7 cellular contexts compared by ENCODE assay signal in genomic region chr21:45970674-45971486, GRCh38. TPM values are rescaled to one million over a fixed set of nuclear protein-coding genes. Genes with fewer than 3 reads are reported as not detected.
A peak's percentile ranks its signal among the peaks of the same experiment; 100 is the strongest.
DNase-seq lines count a peak whose midpoint lies in the region; ATAC-seq, FAIRE-seq and TF ChIP-seq lines count a peak whose summit lies in the region.

No MANE protein-coding gene starts in this region.

- FAIRE-seq in frontal cortex (lab: Jason Lieb, UNC): no peak

- peaks cover 28% of the 10 kb centered on the region for H3K27me3 Mint-ChIP-seq in activated T-cell treated with anti-CD3 and anti-CD28 coated beads, Interleukin-2, amount 50 U/mL, for 24 hours
- H3K27me3 Mint-ChIP-seq in progenitor cell of endocrine pancreas: peaks cover 26% of the 10 kb centered on the region

- H3K9me3 Mint-ChIP-seq in activated T-cell treated with anti-CD3 and anti-CD28 coated beads, Interleukin-2, amount 50 U/mL, for 24 hours: no peaks in the 10 kb centered on the region
- H3K9me3 Mint-ChIP-seq in progenitor cell of endocrine pancreas (ENCODE audit: low read depth): no peaks in the 10 kb centered on the region

- H3K27ac Mint-ChIP-seq in activated T-cell treated with anti-CD3 and anti-CD28 coated beads, Interleukin-2, amount 50 U/mL, for 24 hours: no peak overlapping the region
- H3K27ac Mint-ChIP-seq in progenitor cell of endocrine pancreas: no peak overlapping the region

- peaks cover 23% of the 10 kb centered on the region for H3K4me1 Mint-ChIP-seq in activated T-cell treated with anti-CD3 and anti-CD28 coated beads, Interleukin-2, amount 50 U/mL, for 24 hours (ENCODE audit: low read depth)
- H3K4me1 Mint-ChIP-seq in progenitor cell of endocrine pancreas (ENCODE audit: low read depth): peaks cover 7% of the 10 kb centered on the region

- H3K4me3 ChIP-seq in GM12864 (ENCODE audit: low read depth, low read length): no peak overlapping the region

- ATAC-seq in HG02884 (IDR thresholded peaks at IDR 0.05; ENCODE audit: unreplicated experiment): no peak

- DNase-seq in GM12864 (ENCODE audit: low read depth) (no peak), NCI-H1092 (lab: John Stamatoyannopoulos, UW) (peak; percentile 25), frontal cortex (ENCODE audit: low spot score in 2 of 2) (peak; percentile 53 to 78), progenitor cell of endocrine pancreas (ENCODE audit: low spot score, unreplicated experiment) (peak; percentile 68), DMS114 treated with DMSO at 0.1 percent for 48 hours (lab: John Stamatoyannopoulos, UW; ENCODE audit: unreplicated experiment) (no peak)
- DNase-seq in activated T-cell treated with anti-CD3 and anti-CD28 coated beads, Interleukin-2, amount 50 U/mL, for 24 hours: peak; percentile 76

- TF ChIP-seq CTCF in GM12864 (IDR thresholded peaks at IDR 0.05; ENCODE audit: low read depth, low read length, missing control alignments) (peak; percentile 75), progenitor cell of endocrine pancreas (IDR thresholded peaks at IDR 0.05; ENCODE audit: unreplicated experiment) (peak; percentile 91)

- H3K4me3 Mint-ChIP-seq in activated T-cell treated with anti-CD3 and anti-CD28 coated beads, Interleukin-2, amount 50 U/mL, for 24 hours: no peak overlapping the region
- H3K4me3 Mint-ChIP-seq in progenitor cell of endocrine pancreas (ENCODE audit: low read depth): no peak overlapping the region

- no peaks in the 10 kb centered on the region for H3K36me3 Mint-ChIP-seq in activated T-cell treated with anti-CD3 and anti-CD28 coated beads, Interleukin-2, amount 50 U/mL, for 24 hours (ENCODE audit: low read depth)
- H3K36me3 Mint-ChIP-seq in progenitor cell of endocrine pancreas (ENCODE audit: insufficient read depth): no peaks in the 10 kb centered on the region

RNA-seq across cellular contexts. Expression of gene COL6A1, which starts 10.7 kb away (rescaled TPM):
- total RNA-seq in frontal cortex (41.6 TPM), progenitor cell of endocrine pancreas (135 and 137 TPM in 2 replicates)

Comparison
In these comparisons a context has a peak if more than half of its experiments do, and no peak if none do; other contexts are left out.
1. DNase-seq: peak in NCI-H1092 (single experiment), activated T-cell treated with anti-CD3 and anti-CD28 coated beads, Interleukin-2, amount 50 U/mL, for 24 hours (single experiment), frontal cortex (2 of 2) and progenitor cell of endocrine pancreas (single experiment); none in GM12864 (single experiment) and DMS114 treated with DMSO at 0.1 percent for 48 hours (single experiment).